ENCODE assay signal across 1 cellular context in genomic region chr17:63552211-63552610, GRCh38.
TF ChIP-seq lines count a peak whose summit lies in the region.

No MANE protein-coding gene starts in this region.

TF ChIP-seq in HepG2, 621 proteins besides CTCF, POLR2A, EP300 and RAD21:
- TF ChIP-seq ZUFSP (CRISPR knock-in tag; IDR thresholded peaks at IDR 0.05; ENCODE audit: borderline replicate concordance) (no peak), PRDM15 (CRISPR knock-in tag; IDR thresholded peaks at IDR 0.05) (no peak), ZNF124 (CRISPR knock-in tag; IDR thresholded peaks at IDR 0.05) (0 out of 2 replicates have a peak, but pooled peaks have one; percentile 2), CEBPG (CRISPR knock-in tag; IDR thresholded peaks at IDR 0.05) (0 out of 2 replicates have a peak, but pooled peaks have one; percentile 7), ZNF615 (CRISPR knock-in tag; IDR thresholded peaks at IDR 0.05; ENCODE audit: borderline replicate concordance) (0 out of 2 replicates have a peak, but pooled peaks have one; percentile 34), ZNF646 (CRISPR knock-in tag; IDR thresholded peaks at IDR 0.05) (no peak)
